In the genomic region with DNA sequence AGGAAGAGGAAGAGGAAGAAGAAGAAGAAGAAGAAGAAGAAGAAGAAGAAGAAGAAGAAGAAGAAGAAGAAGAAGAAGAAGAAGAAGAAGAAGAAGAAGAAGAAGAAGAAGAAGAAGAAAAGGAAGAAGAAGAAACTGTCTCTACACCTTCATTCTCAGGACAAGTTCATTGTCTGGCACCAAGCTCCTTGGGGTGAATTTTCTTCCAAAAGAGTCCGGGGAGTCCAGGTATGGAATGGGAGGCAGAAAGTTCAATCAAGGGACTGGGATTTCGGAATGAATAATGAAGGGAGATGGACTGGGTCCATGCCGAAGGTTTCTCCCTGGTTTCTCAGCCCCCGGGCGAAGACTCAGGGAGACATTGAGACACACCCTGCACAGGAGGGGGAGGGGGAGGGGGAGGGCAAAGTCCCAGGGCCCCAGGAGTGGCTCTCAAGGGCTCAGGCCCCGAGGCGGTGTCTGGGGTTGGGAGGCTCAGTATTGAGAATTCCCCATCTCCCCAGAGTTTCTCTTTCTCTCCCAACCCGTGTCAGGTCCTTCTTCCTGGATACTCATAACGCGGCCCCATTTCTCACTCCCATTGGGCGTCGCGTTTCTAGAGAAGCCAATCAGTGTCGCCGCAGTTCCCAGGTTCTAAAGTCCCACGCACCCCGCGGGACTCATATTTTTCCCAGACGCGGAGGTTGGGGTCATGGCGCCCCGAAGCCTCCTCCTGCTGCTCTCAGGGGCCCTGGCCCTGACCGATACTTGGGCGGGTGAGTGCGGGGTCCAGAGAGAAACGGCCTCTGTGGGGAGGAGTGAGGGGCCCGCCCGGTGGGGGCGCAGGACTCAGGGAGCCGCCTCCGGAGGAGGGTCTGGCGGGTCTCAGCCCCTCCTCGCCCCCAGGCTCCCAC, we compare ENCODE assay signal across 8 cellular contexts. TPM values are rescaled to one million over a fixed set of nuclear protein-coding genes. Genes with fewer than 3 reads are reported as not detected.
DNase-seq lines count a peak whose midpoint lies in the region; ATAC-seq lines count a peak whose summit lies in the region.

A gene (plus strand): TSS at position 662 of the 893 bp plus-strand sequence. CDS start 30 bp downstream, at position 692.

- peak within 1 kb of the TSS; percentile 44 for H3K4me3 ChIP-seq in mesodermal cell (ENCODE audit: extremely low read depth, insufficient read depth, low read length, poor library complexity, severe bottlenecking)

- no peaks in the 10 kb centered on the region for H3K9me3 ChIP-seq in mesodermal cell (ENCODE audit: control insufficient read depth, low read length)

- no peaks in the 10 kb centered on the region for H3K36me3 ChIP-seq in mesodermal cell (ENCODE audit: control insufficient read depth, insufficient read depth, low read length)

- H3K4me1 ChIP-seq in mesodermal cell (ENCODE audit: control insufficient read depth, insufficient read depth, low read length, poor library complexity, severe bottlenecking) = no peaks in the 10 kb centered on the region

- in situ Hi-C loops in endometrial microvascular endothelial cells (cut with HindIII; ENCODE audit: inconsistent ontology term, low pct_unique_long_range_greater_than_20kb, low sequenced_read_pairs) = no loop called here

- no peak within 1 kb of the TSS for H3K27ac ChIP-seq in mesodermal cell (ENCODE audit: low read depth, low read length, severe bottlenecking)

- DNase-seq in NCI-H1092 (lab: John Stamatoyannopoulos, UW) (peak; percentile 6), NCI-H1092 treated with DMSO at 0.1 percent for 48 hours (lab: John Stamatoyannopoulos, UW) (no peak), NCI-H526 treated with DMSO at 0.1 percent for 48 hours (lab: John Stamatoyannopoulos, UW) (peak; percentile 37)
- DNase-seq in activated CD8-positive, alpha-beta memory T cell treated with anti-CD3 and anti-CD28 coated beads, Interleukin-2, amount 50 U/mL, for 24 hours (ENCODE audit: extremely low read depth) = peak; percentile 68
- peak; percentile 69 for DNase-seq in stimulated activated CD8-positive, alpha-beta memory T cell treated with anti-CD3 and anti-CD28 coated beads, Interleukin-12 subunit alpha, Interleukin-12 subunit beta, amount 100 ng/mL, for 4 hours (ENCODE audit: low read depth)

- ATAC-seq in HG02943 (IDR thresholded peaks at IDR 0.05; ENCODE audit: low read depth, unreplicated experiment) = peak; percentile 84

- WGBS in mesodermal cell (ENCODE audit: insufficient coverage in 2 of 2), 2 experiments = 1 to 9% methylated on average over 18 to 30 of the region's 33 CpGs

RNA-seq across cellular contexts. Expression of the gene that starts here (rescaled TPM):
- 13.4 TPM for total RNA-seq in endometrial microvascular endothelial cells (ENCODE audit: inconsistent ontology term)
- 1.6 TPM for polyA plus RNA-seq in mesodermal cell (2013, experiment 1 of 2)
- 0.51 TPM for polyA plus RNA-seq in mesodermal cell (2013, experiment 2 of 2)
